1 cellular context compared by ENCODE assay signal in genomic region chr19:39696418-39696817, GRCh38.
TF ChIP-seq lines count a peak whose summit lies in the region.

No MANE protein-coding gene starts in this region.

TF ChIP-seq in HEK293, 187 proteins besides CTCF, POLR2A, EP300 and RAD21 (continued from another document and continues in another):
- no peak; the same call in 1 of the 2 replicates for TF ChIP-seq ZNF518A (tag by site-specific recombination; conservative IDR thresholded peaks at IDR 0.05; ENCODE audit: low read depth)
- TF ChIP-seq AEBP2 (tag by site-specific recombination; IDR thresholded peaks at IDR 0.05; ENCODE audit: borderline replicate concordance) = no peak
- TF ChIP-seq SCRT1 (tag by site-specific recombination; IDR thresholded peaks at IDR 0.05; ENCODE audit: borderline replicate concordance) = no peak
- no peak for TF ChIP-seq SCRT2 (tag by site-specific recombination; IDR thresholded peaks at IDR 0.05)
- TF ChIP-seq ZNF621 (tag by site-specific recombination; IDR thresholded peaks at IDR 0.05) = no peak
- no peak for TF ChIP-seq ZNF175 (tag by site-specific recombination; IDR thresholded peaks at IDR 0.05)
- no peak for TF ChIP-seq ZNF510 (tag by site-specific recombination; IDR thresholded peaks at IDR 0.05; ENCODE audit: insufficient replicate concordance)
- TF ChIP-seq ZNF777 (tag by site-specific recombination; IDR thresholded peaks at IDR 0.05; ENCODE audit: borderline replicate concordance) = no peak
- no peak for TF ChIP-seq INSM2 (tag by site-specific recombination; IDR thresholded peaks at IDR 0.05)
- TF ChIP-seq ZNF155 (tag by site-specific recombination; IDR thresholded peaks at IDR 0.05) = no peak
- 0 out of 2 replicates have a peak, but pooled peaks have one; percentile 30 for TF ChIP-seq ZNF335 (tag by site-specific recombination; conservative IDR thresholded peaks at IDR 0.05)
- TF ChIP-seq ZNF629 (tag by site-specific recombination; IDR thresholded peaks at IDR 0.05) = peak; percentile 60; the same call in 1 of the 2 replicates
- no peak for TF ChIP-seq IKZF3 (tag by site-specific recombination; IDR thresholded peaks at IDR 0.05)
- TF ChIP-seq ZNF791 (tag by site-specific recombination; IDR thresholded peaks at IDR 0.05) = no peak
- 0 out of 2 replicates have a peak, but pooled peaks have one; percentile 14 for TF ChIP-seq TSHZ1 (tag by site-specific recombination; IDR thresholded peaks at IDR 0.05; ENCODE audit: borderline replicate concordance)
- no peak for TF ChIP-seq ZNF184 (tag by site-specific recombination; IDR thresholded peaks at IDR 0.05)
- TF ChIP-seq ZNF18 (tag by site-specific recombination; IDR thresholded peaks at IDR 0.05) = no peak
- TF ChIP-seq ZNF138 (tag by site-specific recombination; IDR thresholded peaks at IDR 0.05; ENCODE audit: borderline replicate concordance) = no peak
- TF ChIP-seq ZNF623 (tag by site-specific recombination; IDR thresholded peaks at IDR 0.05) = 0 out of 2 replicates have a peak, but pooled peaks have one; percentile 17
- no peak for TF ChIP-seq ZNF426 (tag by site-specific recombination; IDR thresholded peaks at IDR 0.05)
- TF ChIP-seq WT1 (tag by site-specific recombination; IDR thresholded peaks at IDR 0.05) = no peak
- TF ChIP-seq SP3 (tag by site-specific recombination; IDR thresholded peaks at IDR 0.05) = peak; percentile 22; the same call in 1 of the 2 replicates
- TF ChIP-seq ZSCAN23 (tag by site-specific recombination; IDR thresholded peaks at IDR 0.05) = no peak
- no peak for TF ChIP-seq ZNF514 (tag by site-specific recombination; IDR thresholded peaks at IDR 0.05)
- TF ChIP-seq ZBTB26 (tag by site-specific recombination; optimal IDR thresholded peaks at IDR 0.05) = no peak
- 0 out of 2 replicates have a peak, but pooled peaks have one; percentile 4 for TF ChIP-seq ZNF114 (tag by site-specific recombination; IDR thresholded peaks at IDR 0.05)
- no peak for TF ChIP-seq ZNF561 (tag by site-specific recombination; IDR thresholded peaks at IDR 0.05; ENCODE audit: borderline replicate concordance)
- TF ChIP-seq ZFP3 (tag by site-specific recombination; IDR thresholded peaks at IDR 0.05; ENCODE audit: low read depth) = no peak
- no peak for TF ChIP-seq PRDM6 (tag by site-specific recombination; IDR thresholded peaks at IDR 0.05)
- no peak for TF ChIP-seq ZBTB48 (tag by site-specific recombination; IDR thresholded peaks at IDR 0.05)
- TF ChIP-seq ZNF549 (tag by site-specific recombination; IDR thresholded peaks at IDR 0.05) = no peak
- no peak for TF ChIP-seq ZNF140 (tag by site-specific recombination; IDR thresholded peaks at IDR 0.05)
- no peak for TF ChIP-seq ZNF274 (IDR thresholded peaks at IDR 0.05; ENCODE audit: low read length)
- no peak for TF ChIP-seq ZNF274 (tag by site-specific recombination; IDR thresholded peaks at IDR 0.05; ENCODE audit: borderline replicate concordance)
- peak; percentile 49; the same call in 1 of the 2 replicates for TF ChIP-seq PRDM1 (tag by site-specific recombination; IDR thresholded peaks at IDR 0.05)
- TF ChIP-seq TRIM28 (IDR thresholded peaks at IDR 0.05; ENCODE audit: borderline replicate concordance, low read length) = no peak
- TF ChIP-seq ZNF639 (tag by site-specific recombination; IDR thresholded peaks at IDR 0.05) = no peak
- no peak for TF ChIP-seq ZSCAN5A (tag by site-specific recombination; IDR thresholded peaks at IDR 0.05)
- no peak for TF ChIP-seq ATF2 (tag by site-specific recombination; IDR thresholded peaks at IDR 0.05; ENCODE audit: low read depth)
- TF ChIP-seq ZNF555 (tag by site-specific recombination; conservative IDR thresholded peaks at IDR 0.05) = 0 out of 2 replicates have a peak, but pooled peaks have one; percentile 8
